Comparison of ENCODE assay signal across 9 cellular contexts in the genomic region with DNA sequence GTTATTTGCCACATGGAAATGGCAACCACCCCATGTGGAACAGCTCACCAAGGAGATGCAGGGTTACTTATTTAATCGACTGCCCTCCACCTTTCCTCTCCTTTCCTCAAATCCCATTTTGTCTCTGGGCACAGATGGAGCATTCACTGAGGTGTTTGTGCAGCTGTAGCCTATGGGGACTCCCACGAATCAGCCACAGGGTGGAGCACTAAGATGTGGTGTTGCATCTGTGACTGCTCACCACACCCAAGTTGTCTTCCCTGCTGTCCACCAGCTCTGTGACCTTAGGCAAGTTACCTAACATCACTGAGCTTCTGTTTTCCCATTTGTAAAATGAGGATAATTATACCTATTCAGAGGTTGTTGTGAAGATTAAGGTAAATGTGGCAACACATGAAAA.
DNase-seq lines count a peak whose midpoint lies in the region; ATAC-seq and TF ChIP-seq lines count a peak whose summit lies in the region.
"Had no signal": no experiment of that assay in that cellular context is flagged by ENCODE, and none has a peak within 500 bp of the region (broad histone marks: within the 10 kb centered on the region; RNA-seq: fewer than 3 reads in every experiment).

No MANE protein-coding gene starts in this region.

- no peak for TF ChIP-seq CTCF in activated CD8-positive, alpha-beta T cell treated with anti-CD3 and anti-CD28 coated beads for 36 hours (IDR thresholded peaks at IDR 0.05)
- TF ChIP-seq CTCF in astrocyte of the spinal cord (IDR thresholded peaks at IDR 0.05; ENCODE audit: low read depth, low read length), result peak; percentile 43
- peak; percentile 48 for TF ChIP-seq CTCF in lower lobe of right lung (IDR thresholded peaks at IDR 0.05)

- H3K36me3 ChIP-seq in lower lobe of right lung (no peaks in the 10 kb centered on the region), aorta (ENCODE audit: control insufficient read depth in 1 of 2, insufficient read depth in 2 of 2, low read length in 1 of 2) (no peaks in the 10 kb centered on the region)
- H3K36me3 ChIP-seq: tibial artery had no signal

- POLR2A ChIA-PET in activated CD8-positive, alpha-beta T cell treated with anti-CD3 and anti-CD28 coated beads for 36 hours (lab: Charles Lee), result no interaction called here
- POLR2A ChIA-PET in activated CD8-positive, alpha-beta T cell treated with anti-CD3 and anti-CD28 coated beads, Interleukin-2, amount 10 ng/mL, durations not matched to agents 7 days and 5 days (lab: Charles Lee), result no interaction called here

- no peaks in the 10 kb centered on the region for H3K4me1 Mint-ChIP-seq in activated CD8-positive, alpha-beta T cell treated with anti-CD3 and anti-CD28 coated beads for 36 hours (ENCODE audit: low read depth)
- H3K4me1 Mint-ChIP-seq in activated CD8-positive, alpha-beta T cell treated with anti-CD3 and anti-CD28 coated beads, Interleukin-2, amount 10 ng/mL, durations not matched to agents 7 days and 5 days (ENCODE audit: low read depth), result no peaks in the 10 kb centered on the region

- H3K9me3 Mint-ChIP-seq in activated CD8-positive, alpha-beta T cell treated with anti-CD3 and anti-CD28 coated beads for 36 hours, result peaks cover 16% of the 10 kb centered on the region
- H3K9me3 Mint-ChIP-seq in activated CD8-positive, alpha-beta T cell treated with anti-CD3 and anti-CD28 coated beads, Interleukin-2, amount 10 ng/mL, durations not matched to agents 7 days and 5 days (ENCODE audit: insufficient read depth), result peaks cover 11% of the 10 kb centered on the region

- no peak for ATAC-seq in activated CD8-positive, alpha-beta T cell treated with anti-CD3 and anti-CD28 coated beads for 36 hours
- no peak for ATAC-seq in activated CD8-positive, alpha-beta T cell treated with anti-CD3 and anti-CD28 coated beads, Interleukin-2, amount 10 ng/mL, durations not matched to agents 7 days and 5 days
- ATAC-seq in lower lobe of right lung, result peak; percentile 78 to 85
- no peak for ATAC-seq in aorta (ENCODE audit: low FRiP score)
- ATAC-seq in GM19467 (IDR thresholded peaks at IDR 0.05; ENCODE audit: unreplicated experiment), result no peak

- H3K27me3 Mint-ChIP-seq in activated CD8-positive, alpha-beta T cell treated with anti-CD3 and anti-CD28 coated beads for 36 hours, result peaks cover 1% of the 10 kb centered on the region
- H3K27me3 Mint-ChIP-seq in activated CD8-positive, alpha-beta T cell treated with anti-CD3 and anti-CD28 coated beads, Interleukin-2, amount 10 ng/mL, durations not matched to agents 7 days and 5 days (ENCODE audit: low read depth), result no peaks in the 10 kb centered on the region

- in situ Hi-C loops in astrocyte of the spinal cord (cut with HindIII; ENCODE audit: low sequenced_read_pairs), result no loop called here

- intact Hi-C loops in activated CD8-positive, alpha-beta T cell treated with anti-CD3 and anti-CD28 coated beads for 36 hours (cut with micrococcal nuclease), result no loop called here
- intact Hi-C loops in lower lobe of right lung (cut with DNase I) (no loop called here), aorta (cut with DNase I) (no loop called here)

- H3K27ac ChIP-seq in lower lobe of right lung (no peak overlapping the region), aorta (ENCODE audit: low read depth in 1 of 2, low read length in 2 of 2) (no peak overlapping the region)
- H3K27ac ChIP-seq: tibial artery had no signal

- no peaks in the 10 kb centered on the region for H3K27me3 ChIP-seq in lower lobe of right lung (ENCODE audit: low read depth)
- H3K27me3 ChIP-seq in aorta (ENCODE audit: control insufficient read depth in 1 of 2, insufficient read depth in 2 of 2, low read length in 1 of 2), result no peaks in the 10 kb centered on the region
- H3K27me3 ChIP-seq: tibial artery had no signal

- H3K36me3 Mint-ChIP-seq in activated CD8-positive, alpha-beta T cell treated with anti-CD3 and anti-CD28 coated beads for 36 hours (ENCODE audit: low read depth), result no peaks in the 10 kb centered on the region
- no peaks in the 10 kb centered on the region for H3K36me3 Mint-ChIP-seq in activated CD8-positive, alpha-beta T cell treated with anti-CD3 and anti-CD28 coated beads, Interleukin-2, amount 10 ng/mL, durations not matched to agents 7 days and 5 days (ENCODE audit: low read depth)

- peak; percentile 34 for DNase-seq in activated CD8-positive, alpha-beta T cell treated with anti-CD3 and anti-CD28 coated beads for 36 hours
- no peak for DNase-seq in activated CD8-positive, alpha-beta T cell treated with anti-CD3 and anti-CD28 coated beads, Interleukin-2, amount 10 ng/mL, durations not matched to agents 7 days and 5 days
- DNase-seq in LoVo (ENCODE audit: low spot score) (peak; percentile 36), astrocyte of the spinal cord (ENCODE audit: low read depth, low spot score) (peak; percentile 34), lower lobe of right lung (peak; percentile 45), aorta (no peak), DMS153 treated with DMSO at 0.1 percent for 48 hours (lab: John Stamatoyannopoulos, UW; ENCODE audit: unreplicated experiment) (no peak)

- H3K27ac Mint-ChIP-seq in activated CD8-positive, alpha-beta T cell treated with anti-CD3 and anti-CD28 coated beads for 36 hours, result no peak overlapping the region
- no peak overlapping the region for H3K27ac Mint-ChIP-seq in activated CD8-positive, alpha-beta T cell treated with anti-CD3 and anti-CD28 coated beads, Interleukin-2, amount 10 ng/mL, durations not matched to agents 7 days and 5 days

- H3K9me3 ChIP-seq in lower lobe of right lung (peaks cover 13% of the 10 kb centered on the region), aorta (ENCODE audit: control insufficient read depth, low read length) (peaks cover 4% of the 10 kb centered on the region)

- H3K4me3 ChIP-seq in astrocyte of the spinal cord (ENCODE audit: low read depth, low read length), result no peak overlapping the region
- H3K4me3 ChIP-seq in lower lobe of right lung, result no peak overlapping the region
- no peak overlapping the region for H3K4me3 ChIP-seq in aorta (ENCODE audit: low read length in 2 of 2)
- H3K4me3 ChIP-seq: tibial artery had no signal

- 51 to 59% methylated on average over 2 of the region's 2 CpGs for WGBS in aorta, 2 donors

- H3K4me3 Mint-ChIP-seq in activated CD8-positive, alpha-beta T cell treated with anti-CD3 and anti-CD28 coated beads for 36 hours, result no peak overlapping the region
- no peak overlapping the region for H3K4me3 Mint-ChIP-seq in activated CD8-positive, alpha-beta T cell treated with anti-CD3 and anti-CD28 coated beads, Interleukin-2, amount 10 ng/mL, durations not matched to agents 7 days and 5 days

- CTCF ChIA-PET in activated CD8-positive, alpha-beta T cell treated with anti-CD3 and anti-CD28 coated beads for 36 hours (lab: Charles Lee), result no interaction called here
- CTCF ChIA-PET in activated CD8-positive, alpha-beta T cell treated with anti-CD3 and anti-CD28 coated beads, Interleukin-2, amount 10 ng/mL, durations not matched to agents 7 days and 5 days (lab: Charles Lee), result no interaction called here

- no peaks in the 10 kb centered on the region for H3K4me1 ChIP-seq in lower lobe of right lung
- no peaks in the 10 kb centered on the region for H3K4me1 ChIP-seq in aorta (ENCODE audit: control insufficient read depth in 1 of 2, insufficient read depth in 2 of 2, low read length in 2 of 2)
- H3K4me1 ChIP-seq: tibial artery had no signal

Comparison
In these comparisons a context has a peak if more than half of its experiments do, and no peak if none do; other contexts are left out.
1. DNase-seq: peak in activated CD8-positive, alpha-beta T cell treated with anti-CD3 and anti-CD28 coated beads for 36 hours (single experiment), LoVo (single experiment), astrocyte of the spinal cord (single experiment) and lower lobe of right lung (single experiment); none in activated CD8-positive, alpha-beta T cell treated with anti-CD3 and anti-CD28 coated beads, Interleukin-2, amount 10 ng/mL, durations not matched to agents 7 days and 5 days (single experiment), aorta (0 of 2) and DMS153 treated with DMSO at 0.1 percent for 48 hours (single experiment).
2. ATAC-seq: peak in lower lobe of right lung (2 of 2); none in activated CD8-positive, alpha-beta T cell treated with anti-CD3 and anti-CD28 coated beads for 36 hours (single experiment), activated CD8-positive, alpha-beta T cell treated with anti-CD3 and anti-CD28 coated beads, Interleukin-2, amount 10 ng/mL, durations not matched to agents 7 days and 5 days (single experiment), aorta (single experiment) and GM19467 (single experiment).